8 cellular contexts compared by ENCODE assay signal in the genomic region with DNA sequence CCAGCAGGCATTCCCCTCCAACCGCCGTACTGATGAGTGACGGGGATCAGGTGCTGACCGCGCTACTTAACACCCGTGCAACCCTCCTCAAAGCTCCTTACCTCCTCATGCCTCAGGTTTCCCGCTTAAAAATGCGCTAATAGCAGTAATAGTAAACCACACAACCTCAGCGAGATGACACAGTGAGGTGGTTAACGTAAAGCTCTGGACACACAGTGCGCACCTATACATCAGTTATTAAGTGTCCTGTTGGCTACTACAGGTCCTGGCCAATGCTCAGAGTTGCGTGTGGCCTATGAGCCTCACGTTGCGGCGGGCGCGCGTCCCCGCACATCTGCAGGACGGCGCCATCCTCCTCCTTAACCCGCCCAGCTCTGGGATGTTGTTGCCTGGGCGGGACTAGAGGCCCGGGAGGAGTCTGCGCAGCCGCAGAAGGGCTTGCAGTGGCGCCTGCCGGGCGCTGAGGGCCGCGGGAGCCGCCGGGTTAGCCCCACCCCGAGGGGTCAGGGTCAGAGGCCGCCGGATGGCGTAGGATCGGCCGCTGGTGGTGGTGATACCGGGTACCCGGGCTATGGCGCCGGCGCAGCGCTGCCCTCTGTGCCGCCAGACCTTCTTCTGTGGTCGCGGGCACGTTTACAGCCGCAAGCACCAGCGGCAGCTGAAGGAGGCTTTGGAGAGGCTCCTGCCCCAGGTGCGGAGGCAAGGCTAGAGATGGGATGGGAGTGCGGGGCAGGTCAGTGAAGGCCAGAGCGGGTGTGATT.
A peak's percentile ranks its signal among the peaks of the same experiment; 100 is the strongest.
DNase-seq lines count a peak whose midpoint lies in the region; ATAC-seq and TF ChIP-seq lines count a peak whose summit lies in the region.

A gene with protein sequence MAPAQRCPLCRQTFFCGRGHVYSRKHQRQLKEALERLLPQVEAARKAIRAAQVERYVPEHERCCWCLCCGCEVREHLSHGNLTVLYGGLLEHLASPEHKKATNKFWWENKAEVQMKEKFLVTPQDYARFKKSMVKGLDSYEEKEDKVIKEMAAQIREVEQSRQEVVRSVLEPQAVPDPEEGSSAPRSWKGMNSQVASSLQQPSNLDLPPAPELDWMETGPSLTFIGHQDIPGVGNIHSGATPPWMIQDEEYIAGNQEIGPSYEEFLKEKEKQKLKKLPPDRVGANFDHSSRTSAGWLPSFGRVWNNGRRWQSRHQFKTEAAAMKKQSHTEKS (plus strand): TSS at position 512 of the 761 bp plus-strand sequence. CDS start 60 bp downstream, at position 572.

- DNase-seq in AG09319 (ENCODE audit: extremely low read depth, low read depth): peak; percentile 67
- DNase-seq in NCI-H345 (lab: John Stamatoyannopoulos, UW): peak; percentile 94
- DNase-seq in activated CD4-positive, CD25-positive, alpha-beta regulatory T cell treated with anti-CD3 and anti-CD28 coated beads, Interleukin-2, amount 50 U/mL, for 16 hours (ENCODE audit: low read depth, low spot score): peak; percentile 90
- peak; percentile 96 for DNase-seq in central memory CD4-positive, alpha-beta T cell
- peak; percentile 79 for DNase-seq in iris pigment epithelial cell (ENCODE audit: low read depth)
- DNase-seq in stimulated activated CD4-positive, alpha-beta T cell treated with anti-CD3 and anti-CD28 coated beads, Interleukin-12 subunit alpha, Interleukin-12 subunit beta, amount 100 ng/mL, for 4 hours: peak; percentile 96

- TF ChIP-seq CTCF in AG09319 (IDR thresholded peaks at IDR 0.05; ENCODE audit: low read depth, low read length): no peak

- ATAC-seq in GM19025 (IDR thresholded peaks at IDR 0.05; ENCODE audit: low read depth, unreplicated experiment) (peak; percentile 91), HG03280 (IDR thresholded peaks at IDR 0.05; ENCODE audit: unreplicated experiment) (peak; percentile 96)

Comparison
In these comparisons a context has a peak if more than half of its experiments do, and no peak if none do; other contexts are left out.
1. Peak in every context shown above with its lines: DNase-seq and ATAC-seq.